8 cellular contexts compared by ENCODE assay signal in genomic region chr1:224434447-224435317, GRCh38. TPM values are rescaled to one million over a fixed set of nuclear protein-coding genes. Genes with fewer than 3 reads are reported as not detected.
DNase-seq lines count a peak whose midpoint lies in the region; ATAC-seq and TF ChIP-seq lines count a peak whose summit lies in the region.

WDR26 (minus strand) TSS chr1:224434797.

- no peaks in the 10 kb centered on the region for H3K9me3 Mint-ChIP-seq in CD4-positive, alpha-beta T cell
- no peaks in the 10 kb centered on the region for H3K9me3 Mint-ChIP-seq in activated CD4-positive, alpha-beta memory T cell treated with anti-CD3 and anti-CD28 coated beads for 36 hours

- TF ChIP-seq POLR2A in lower leg skin (IDR thresholded peaks at IDR 0.05) = peak in 1 of 2 donors; percentile 45

- peak within 1 kb of the TSS; percentile 74 to 88 for H3K9ac ChIP-seq in duodenal mucosa (ENCODE audit: low read depth in 1 of 2, low read length in 2 of 2)

- no peak for TF ChIP-seq CTCF in CD4-positive, alpha-beta T cell (IDR thresholded peaks at IDR 0.05)
- TF ChIP-seq CTCF in lower leg skin (IDR thresholded peaks at IDR 0.05) = no peak

- WGBS in lower leg skin, 2 donors = 0 to 2% methylated on average over 21 to 31 of the region's 70 CpGs

- peak; percentile 82 for ATAC-seq in CD4-positive, alpha-beta T cell (ENCODE audit: poor library complexity)
- ATAC-seq in GM19372 (IDR thresholded peaks at IDR 0.05; ENCODE audit: low read depth, unreplicated experiment) (peak; percentile 86), HG03520 (IDR thresholded peaks at IDR 0.05; ENCODE audit: unreplicated experiment) (peak; percentile 86)

- H3K4me1 ChIP-seq in duodenal mucosa (ENCODE audit: control insufficient read depth in 1 of 2, insufficient read depth in 2 of 2, low read length in 2 of 2) = peaks cover 36 to 43% of the 10 kb centered on the region in 2 donors

- no peaks in the 10 kb centered on the region for H3K27me3 Mint-ChIP-seq in CD4-positive, alpha-beta T cell
- no peaks in the 10 kb centered on the region for H3K27me3 Mint-ChIP-seq in activated CD4-positive, alpha-beta memory T cell treated with anti-CD3 and anti-CD28 coated beads for 36 hours

- peaks cover 59% of the 10 kb centered on the region for H3K4me1 Mint-ChIP-seq in CD4-positive, alpha-beta T cell (ENCODE audit: low read depth)
- H3K4me1 Mint-ChIP-seq in activated CD4-positive, alpha-beta memory T cell treated with anti-CD3 and anti-CD28 coated beads for 36 hours (ENCODE audit: low read depth) = peaks cover 52% of the 10 kb centered on the region

- H3K9me3 ChIP-seq in CD4-positive, alpha-beta T cell (ENCODE audit: control insufficient read depth, low read length) = no peaks in the 10 kb centered on the region
- H3K9me3 ChIP-seq in duodenal mucosa (ENCODE audit: control insufficient read depth in 1 of 2, low read length in 2 of 2) = no peaks in the 10 kb centered on the region

- no peaks in the 10 kb centered on the region for H3K36me3 ChIP-seq in duodenal mucosa (ENCODE audit: control insufficient read depth in 1 of 2, insufficient read depth in 2 of 2, low read length in 2 of 2)

- peak; percentile 62 to 83 (median 72) for DNase-seq in CD4-positive, alpha-beta T cell
- DNase-seq in NCI-H82 treated with DMSO at 0.1 percent for 48 hours (lab: John Stamatoyannopoulos, UW; ENCODE audit: unreplicated experiment) (peak; percentile 75), lower leg skin (ENCODE audit: low spot score in 2 of 2) (peak; percentile 84 to 95)
- DNase-seq in activated CD4-positive, alpha-beta memory T cell treated with anti-CD3 and anti-CD28 coated beads for 36 hours = peak; percentile 90
- DNase-seq in stimulated activated CD4-positive, alpha-beta T cell treated with anti-CD3 and anti-CD28 coated beads, Interleukin-4, amount 100 ng/mL, for 48 hours (ENCODE audit: low read depth in 2 of 2) = peak; percentile 68 to 76

- no peaks in the 10 kb centered on the region for H3K27me3 ChIP-seq in CD4-positive, alpha-beta T cell (ENCODE audit: control insufficient read depth, insufficient read depth, low read length)
- H3K27me3 ChIP-seq in duodenal mucosa (ENCODE audit: control insufficient read depth in 1 of 2, insufficient read depth in 2 of 2, low read length in 2 of 2) = no peaks in the 10 kb centered on the region

- H3K4me3 Mint-ChIP-seq in CD4-positive, alpha-beta T cell = peak within 1 kb of the TSS; percentile 99
- peak within 1 kb of the TSS; percentile 95 for H3K4me3 Mint-ChIP-seq in activated CD4-positive, alpha-beta memory T cell treated with anti-CD3 and anti-CD28 coated beads for 36 hours

- intact Hi-C loops in CD4-positive, alpha-beta T cell (cut with DNase I, micrococcal nuclease) = loop anchor here (1.0 to 10.0 kb wide), 6 partner anchors 22 to 1720 kb away; partner anchors contain the start of genes AIDA (in 1 of the 2), BROX (in 1 of the 2), DEGS1 (in 1 of the 2) and TP53BP2 (in 1 of the 2)
- intact Hi-C loops in activated CD4-positive, alpha-beta memory T cell treated with anti-CD3 and anti-CD28 coated beads for 36 hours (cut with micrococcal nuclease) = loop anchor here (1.0 to 10.0 kb wide), 11 partner anchors 22 to 1570 kb away; partner anchors contain the start of genes CAPN2, CNIH4, DEGS1 and FBXO28
- intact Hi-C loops in lower leg skin (cut with DNase I; ENCODE audit: low total_unique reads) = no loop called here

- H3K4me3 ChIP-seq in duodenal mucosa (ENCODE audit: low read depth in 1 of 2, low read length in 2 of 2) = peak within 1 kb of the TSS; percentile 77 to 99
- H3K4me3 ChIP-seq in lower leg skin (ENCODE audit: low read depth, poor library complexity, severe bottlenecking) = peak within 1 kb of the TSS; percentile 89

- CTCF ChIA-PET in CD4-positive, alpha-beta T cell (lab: Charles Lee) = interaction anchor here (3.0 kb wide), 1 partner anchor 23 kb away, joined by 13 read pairs; no protein-coding TSS in a partner anchor
- CTCF ChIA-PET in activated CD4-positive, alpha-beta memory T cell treated with anti-CD3 and anti-CD28 coated beads for 36 hours (lab: Charles Lee) = interaction anchor here (3.5 kb wide), 1 partner anchor 22 kb away, joined by 23 read pairs; no protein-coding TSS in a partner anchor

- H3K36me3 Mint-ChIP-seq in CD4-positive, alpha-beta T cell (ENCODE audit: low read depth) = peaks cover 51% of the 10 kb centered on the region
- H3K36me3 Mint-ChIP-seq in activated CD4-positive, alpha-beta memory T cell treated with anti-CD3 and anti-CD28 coated beads for 36 hours = peaks cover 20% of the 10 kb centered on the region

- H3K27ac Mint-ChIP-seq in CD4-positive, alpha-beta T cell = peak within 1 kb of the TSS; percentile 100
- peak within 1 kb of the TSS; percentile 97 for H3K27ac Mint-ChIP-seq in activated CD4-positive, alpha-beta memory T cell treated with anti-CD3 and anti-CD28 coated beads for 36 hours

- POLR2A ChIA-PET in CD4-positive, alpha-beta T cell (lab: Charles Lee) = interaction anchor here (0.6 to 3.4 kb wide), 14 partner anchors 9 to 321 kb away, joined by 3 to 12 read pairs (median 6); partner anchors contain the start of genes DEGS1, FBXO28 and NVL
- POLR2A ChIA-PET in activated CD4-positive, alpha-beta memory T cell treated with anti-CD3 and anti-CD28 coated beads for 36 hours (lab: Charles Lee) = interaction anchor here (1.0 to 1.6 kb wide), 5 partner anchors 47 to 242 kb away, joined by 3 to 7 read pairs (median 4); partner anchors contain the start of gene CNIH4

- H3K27ac ChIP-seq in CD4-positive, alpha-beta T cell (ENCODE audit: low read depth, low read length) = peak within 1 kb of the TSS; percentile 91
- H3K27ac ChIP-seq in duodenal mucosa (ENCODE audit: low read depth, low read length) = peak within 1 kb of the TSS; percentile 93

RNA-seq across cellular contexts. Expression of gene WDR26, which starts in this region (rescaled TPM):
- total RNA-seq in CD4-positive, alpha-beta T cell = 100 to 1,000 TPM; 173 to 176 TPM
- total RNA-seq in activated CD4-positive, alpha-beta memory T cell treated with anti-CD3 and anti-CD28 coated beads for 36 hours = 10 to 100 TPM; 69.2 to 72.2 TPM
- total RNA-seq in lower leg skin = 100 to 1,000 TPM; 120 to 141 (median 130) TPM

Comparison
In these comparisons a context has a peak if more than half of its experiments do, and no peak if none do; other contexts are left out.
1. Peak in every context shown above with its lines: DNase-seq, ATAC-seq, H3K4me3 ChIP-seq and H3K27ac ChIP-seq.